In genomic region chr19:2063824-2064223, GRCh38 we compare ENCODE assay signal across 18 cellular contexts. TPM values are rescaled to one million over a fixed set of nuclear protein-coding genes. Genes with fewer than 3 reads are reported as not detected.
DNase-seq lines count a peak whose midpoint lies in the region; ATAC-seq and TF ChIP-seq lines count a peak whose summit lies in the region.
"Had no signal": no experiment of that assay in that cellular context is flagged by ENCODE, and none has a peak within 500 bp of the region (broad histone marks: within the 10 kb centered on the region; RNA-seq: fewer than 3 reads in every experiment).

No MANE protein-coding gene starts in this region.

- peaks cover 2% of the 10 kb centered on the region for H3K36me3 Mint-ChIP-seq in activated naive CD8-positive, alpha-beta T cell treated with anti-CD3 and anti-CD28 coated beads, Interleukin-2, amount 10 ng/mL, durations not matched to agents 7 days and 5 days
- no peaks in the 10 kb centered on the region for H3K36me3 Mint-ChIP-seq in activated naive CD8-positive, alpha-beta T cell treated with anti-CD3 and anti-CD28 coated beads for 36 hours
- H3K36me3 Mint-ChIP-seq in natural killer cell: no peaks in the 10 kb centered on the region

- H3K4me1 ChIP-seq in tibial nerve (peaks cover 0 to 56% (median 42%) of the 10 kb centered on the region in 4 donors), BE2C (peaks cover 22% of the 10 kb centered on the region)

- intact Hi-C loops in natural killer cell (cut with micrococcal nuclease): loop anchor here (5.0 kb wide), 1 partner anchor 33 kb away; the partner anchor contains the start of genes IZUMO4 and MOB3A
- intact Hi-C loops in posterior cingulate gyrus (cut with DNase I): no loop called here

- CTCF ChIA-PET in RWPE1 (lab: Yijun Ruan, JAX): no interaction called here

- H3K27ac ChIP-seq in RWPE1 (peak overlapping the region; percentile 100), tibial nerve (peak overlapping the region; percentile 79 to 100 (median 96))

- H3K27ac Mint-ChIP-seq in activated naive CD8-positive, alpha-beta T cell treated with anti-CD3 and anti-CD28 coated beads, Interleukin-2, amount 10 ng/mL, durations not matched to agents 7 days and 5 days: peak overlapping the region; percentile 25
- no peak overlapping the region for H3K27ac Mint-ChIP-seq in activated naive CD8-positive, alpha-beta T cell treated with anti-CD3 and anti-CD28 coated beads for 36 hours
- H3K27ac Mint-ChIP-seq in natural killer cell: no peak overlapping the region

- H3K27me3 Mint-ChIP-seq in activated naive CD8-positive, alpha-beta T cell treated with anti-CD3 and anti-CD28 coated beads, Interleukin-2, amount 10 ng/mL, durations not matched to agents 7 days and 5 days: no peaks in the 10 kb centered on the region
- no peaks in the 10 kb centered on the region for H3K27me3 Mint-ChIP-seq in activated naive CD8-positive, alpha-beta T cell treated with anti-CD3 and anti-CD28 coated beads for 36 hours
- H3K27me3 Mint-ChIP-seq in natural killer cell (ENCODE audit: low read depth in 2 of 2): no peaks in the 10 kb centered on the region

- no peaks in the 10 kb centered on the region for H3K36me3 ChIP-seq in tibial nerve
- no peaks in the 10 kb centered on the region for H3K36me3 ChIP-seq in BE2C

- H3K4me3 Mint-ChIP-seq in activated naive CD8-positive, alpha-beta T cell treated with anti-CD3 and anti-CD28 coated beads, Interleukin-2, amount 10 ng/mL, durations not matched to agents 7 days and 5 days: no peak overlapping the region
- H3K4me3 Mint-ChIP-seq in activated naive CD8-positive, alpha-beta T cell treated with anti-CD3 and anti-CD28 coated beads for 36 hours: no peak overlapping the region
- peak overlapping the region; percentile 42 for H3K4me3 Mint-ChIP-seq in natural killer cell

- no peak for TF ChIP-seq EP300 in tibial nerve (IDR thresholded peaks at IDR 0.05)

- POLR2A ChIA-PET in activated naive CD8-positive, alpha-beta T cell treated with anti-CD3 and anti-CD28 coated beads, Interleukin-2, amount 10 ng/mL, durations not matched to agents 7 days and 5 days (lab: Charles Lee): interaction anchor here (1.0 to 4.6 kb wide), 2 partner anchors 13 to 21 kb away, joined by 3 to 73 read pairs; partner anchors contain the start of gene MKNK2
- POLR2A ChIA-PET in RWPE1 (lab: Yijun Ruan, JAX; ENCODE audit: low non-redundant PET): no interaction called here

- TF ChIP-seq CTCF in RWPE1 (conservative IDR thresholded peaks at IDR 0.05; ENCODE audit: low read depth) (no peak), natural killer cell (IDR thresholded peaks at IDR 0.05) (no peak), tibial nerve (IDR thresholded peaks at IDR 0.05) (no peak), BE2C (IDR thresholded peaks at IDR 0.05; ENCODE audit: low read depth, low read length) (no peak)

- H3K27me3 ChIP-seq in tibial nerve (no peaks in the 10 kb centered on the region), BE2C (no peaks in the 10 kb centered on the region)

- H3K4me1 Mint-ChIP-seq in activated naive CD8-positive, alpha-beta T cell treated with anti-CD3 and anti-CD28 coated beads, Interleukin-2, amount 10 ng/mL, durations not matched to agents 7 days and 5 days: peaks cover 17% of the 10 kb centered on the region
- H3K4me1 Mint-ChIP-seq in activated naive CD8-positive, alpha-beta T cell treated with anti-CD3 and anti-CD28 coated beads for 36 hours: peaks cover 22% of the 10 kb centered on the region
- peaks cover 8 to 29% of the 10 kb centered on the region in 2 donors for H3K4me1 Mint-ChIP-seq in natural killer cell

- no peak for ATAC-seq in activated naive CD8-positive, alpha-beta T cell treated with anti-CD3 and anti-CD28 coated beads, Interleukin-2, amount 10 ng/mL, durations not matched to agents 7 days and 5 days (ENCODE audit: low read depth)
- no peak for ATAC-seq in natural killer cell
- ATAC-seq: Panc1 had no signal

- WGBS in tibial nerve, 2 donors: 68 to 73% methylated on average over 8 of the region's 8 CpGs

- no peaks in the 10 kb centered on the region for H3K9me3 Mint-ChIP-seq in activated naive CD8-positive, alpha-beta T cell treated with anti-CD3 and anti-CD28 coated beads, Interleukin-2, amount 10 ng/mL, durations not matched to agents 7 days and 5 days
- no peaks in the 10 kb centered on the region for H3K9me3 Mint-ChIP-seq in activated naive CD8-positive, alpha-beta T cell treated with anti-CD3 and anti-CD28 coated beads for 36 hours
- no peaks in the 10 kb centered on the region for H3K9me3 Mint-ChIP-seq in natural killer cell

- no peak for DNase-seq in activated naive CD8-positive, alpha-beta T cell treated with anti-CD3 and anti-CD28 coated beads, Interleukin-2, amount 10 ng/mL, durations not matched to agents 7 days and 5 days
- DNase-seq in activated naive CD8-positive, alpha-beta T cell treated with anti-CD3 and anti-CD28 coated beads for 36 hours: no peak
- no peak for DNase-seq in RWPE1 (ENCODE audit: low spot score)
- DNase-seq in natural killer cell: no peak
- DNase-seq in tibial nerve (ENCODE audit: low spot score in 2 of 2): no peak
- DNase-seq in activated CD8-positive, alpha-beta memory T cell treated with anti-CD3 and anti-CD28 coated beads, Interleukin-2, amount 50 U/mL, for 48 hours: no peak
- no peak for DNase-seq in posterior cingulate gyrus
- DNase-seq in BE2C: no peak
- DNase-seq: activated CD8-positive, alpha-beta memory T cell treated with anti-CD3 and anti-CD28 coated beads for 24 hours; activated gamma-delta T cell; COR-L47; KG1; mesenchymal stem cell; NCI-H1048; NCI-H526; nucleus accumbens had no signal

- H3K9me3 ChIP-seq in tibial nerve: no peaks in the 10 kb centered on the region
- no peaks in the 10 kb centered on the region for H3K9me3 ChIP-seq in BE2C

- no peak for TF ChIP-seq POLR2A in tibial nerve (IDR thresholded peaks at IDR 0.05)

- H3K4me3 ChIP-seq in tibial nerve (no peak overlapping the region), BE2C (ENCODE audit: low read depth, low read length) (no peak overlapping the region)
- H3K4me3 ChIP-seq: skin epidermis had no signal

RNA-seq across cellular contexts. Expression of gene MKNK2, which starts 12.8 kb away (rescaled TPM):
- 100 to 1,000 TPM; 319 to 341 TPM for total RNA-seq in activated naive CD8-positive, alpha-beta T cell treated with anti-CD3 and anti-CD28 coated beads, Interleukin-2, amount 10 ng/mL, durations not matched to agents 7 days and 5 days
- 100 to 1,000 TPM; 230 to 232 TPM for total RNA-seq in activated naive CD8-positive, alpha-beta T cell treated with anti-CD3 and anti-CD28 coated beads for 36 hours
- total RNA-seq in natural killer cell: 100 to 1,000 TPM; 259 to 389 (median 322) TPM
- total RNA-seq in tibial nerve: 100 to 1,000 TPM; 126 to 265 (median 152) TPM
- 117 TPM for polyA plus RNA-seq in BE2C (2012; ENCODE audit: insufficient read depth, insufficient read length, low read depth)

RNA-seq across cellular contexts. Expression of gene MOB3A, which starts 32.3 kb away (rescaled TPM):
- total RNA-seq in activated naive CD8-positive, alpha-beta T cell treated with anti-CD3 and anti-CD28 coated beads, Interleukin-2, amount 10 ng/mL, durations not matched to agents 7 days and 5 days: 100 to 1,000 TPM; 190 to 200 TPM
- total RNA-seq in activated naive CD8-positive, alpha-beta T cell treated with anti-CD3 and anti-CD28 coated beads for 36 hours: 100 to 1,000 TPM; 147 to 153 TPM
- total RNA-seq in natural killer cell: 100 to 1,000 TPM; 239 to 314 (median 246) TPM
- 10 to 100 TPM; 31.7 to 70.8 (median 35.2) TPM for total RNA-seq in tibial nerve
- 9.7 TPM for polyA plus RNA-seq in BE2C (2012; ENCODE audit: insufficient read depth, insufficient read length, low read depth)

RNA-seq across cellular contexts. Expression of gene IZUMO4, which starts 32.9 kb away (rescaled TPM):
- 10 to 100 TPM; 16.0 to 17.7 TPM for total RNA-seq in activated naive CD8-positive, alpha-beta T cell treated with anti-CD3 and anti-CD28 coated beads, Interleukin-2, amount 10 ng/mL, durations not matched to agents 7 days and 5 days
- total RNA-seq in activated naive CD8-positive, alpha-beta T cell treated with anti-CD3 and anti-CD28 coated beads for 36 hours: 10 to 100 TPM; 12.4 to 12.6 TPM
- total RNA-seq in natural killer cell (1 to 10 TPM; 3.3 to 7.6 (median 7.1) TPM), tibial nerve (10 to 100 TPM; 28.6 to 46.3 (median 33.2) TPM)
- not detected for polyA plus RNA-seq in BE2C (2012; ENCODE audit: insufficient read depth, insufficient read length, low read depth)

RNA-seq across cellular contexts. Expression of gene BTBD2, which starts 48.3 kb away (rescaled TPM):
- 10 to 100 TPM; 55.0 to 61.4 TPM for total RNA-seq in activated naive CD8-positive, alpha-beta T cell treated with anti-CD3 and anti-CD28 coated beads, Interleukin-2, amount 10 ng/mL, durations not matched to agents 7 days and 5 days
- 10 to 100 TPM; 22.1 to 26.2 TPM for total RNA-seq in activated naive CD8-positive, alpha-beta T cell treated with anti-CD3 and anti-CD28 coated beads for 36 hours
- total RNA-seq in natural killer cell (10 to 100 TPM; 47.6 to 57.0 (median 53.4) TPM), tibial nerve (10 to 100 TPM; 54.0 to 94.5 (median 73.5) TPM)
- 80.0 TPM for polyA plus RNA-seq in BE2C (2012; ENCODE audit: insufficient read depth, insufficient read length, low read depth)
